Comparison of ENCODE assay signal across 29 cellular contexts in the genomic region with DNA sequence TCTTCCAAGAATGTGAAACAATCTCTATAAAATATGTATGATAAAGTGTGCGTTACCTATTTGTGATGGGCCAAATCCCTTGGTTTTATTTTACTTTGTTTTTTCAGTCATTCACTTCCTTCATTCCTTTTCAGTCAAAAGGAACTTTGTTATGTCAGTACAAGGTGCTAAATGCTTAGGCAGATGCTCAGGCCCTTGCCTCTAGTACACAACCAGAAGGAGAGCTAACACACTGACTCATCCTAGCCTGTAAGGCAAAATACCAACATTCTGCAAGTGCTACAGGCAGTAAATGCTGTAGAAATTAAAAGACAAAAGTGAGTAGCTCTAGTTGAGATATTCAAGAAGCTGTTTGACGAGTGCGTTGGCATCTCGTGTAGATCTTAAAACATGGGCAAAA. TPM values are rescaled to one million over a fixed set of nuclear protein-coding genes. Genes with fewer than 3 reads are reported as not detected.
DNase-seq lines count a peak whose midpoint lies in the region; ATAC-seq and FAIRE-seq lines count a peak whose summit lies in the region.
"Had no signal": no experiment of that assay in that cellular context is flagged by ENCODE, and none has a peak within 500 bp of the region (broad histone marks: within the 10 kb centered on the region; RNA-seq: fewer than 3 reads in every experiment).

No MANE protein-coding gene starts in this region.

- FAIRE-seq in colon (lab: Jason Lieb, UNC), result peak; percentile 80

- ATAC-seq in GM21825 (IDR thresholded peaks at IDR 0.05; ENCODE audit: unreplicated experiment), result no peak
- no peak for ATAC-seq in HG02798 (IDR thresholded peaks at IDR 0.05; ENCODE audit: poor library complexity, unreplicated experiment)
- ATAC-seq: gastrocnemius medialis; naive thymus-derived CD4-positive, alpha-beta T cell had no signal

- no peak overlapping the region for H2AFZ ChIP-seq in Karpas-422 (ENCODE audit: low read length)

- no peak overlapping the region for H3K9ac ChIP-seq in Karpas-422 (ENCODE audit: low read length)

- DNase-seq in ELR (ENCODE audit: low read depth), result peak; percentile 2
- DNase-seq in inferior parietal cortex (ENCODE audit: extremely low spot score), result peak; percentile 24
- DNase-seq in renal cortical epithelial cell (ENCODE audit: low read depth), result peak; percentile 39
- no peak for DNase-seq in Karpas-422
- DNase-seq: activated B cell treated with CpG ODN at 0.5 μM for 24 hours; activated CD4-positive, alpha-beta T cell treated with anti-CD3 and anti-CD28 coated beads, Interleukin-2, amount 50 U/mL, for 48 hours; activated CD8-positive, alpha-beta memory T cell treated with anti-CD3 and anti-CD28 coated beads, Interleukin-2, amount 50 U/mL, for 4 hours; activated naive CD4-positive, alpha-beta T cell treated with anti-CD3 and anti-CD28 coated beads, Interleukin-2, amount 50 U/mL, for 16 hours; CD4-positive, alpha-beta T cell; gastrocnemius medialis; MM.1S; naive thymus-derived CD4-positive, alpha-beta T cell; NCI-H1417; NCI-H2081; NCI-H345; NCI-H82; nucleus accumbens; retina; Right ventricle myocardium superior; stimulated activated CD4-positive, alpha-beta T cell treated with anti-CD3 and anti-CD28 coated beads, Interleukin-2, amount 100 ng/mL, for 24 hours; T1000; uterus had no signal

- no peaks in the 10 kb centered on the region for H3K9me3 ChIP-seq in Karpas-422 (ENCODE audit: low read length)
- H3K9me3 ChIP-seq: gastrocnemius medialis, suprapubic skin, uterus had no signal

- H3K36me3 ChIP-seq in Karpas-422 (ENCODE audit: insufficient read depth, low read length), result no peaks in the 10 kb centered on the region
- H3K36me3 ChIP-seq: gastrocnemius medialis, suprapubic skin, uterus had no signal

- H3K79me2 ChIP-seq in Karpas-422 (ENCODE audit: low read length), result no peaks in the 10 kb centered on the region

- H3K27ac ChIP-seq in Karpas-422 (ENCODE audit: low read length), result no peak overlapping the region
- H3K27ac ChIP-seq: dorsolateral prefrontal cortex, gastrocnemius medialis, suprapubic skin, uterus had no signal

- no peak overlapping the region for H3K4me2 ChIP-seq in Karpas-422 (ENCODE audit: low read depth, low read length, poor library complexity, severe bottlenecking)
- H3K4me2 ChIP-seq: smooth muscle cell had no signal

- no peaks in the 10 kb centered on the region for H3K4me1 ChIP-seq in Karpas-422 (ENCODE audit: low read length)
- H3K4me1 ChIP-seq: gastrocnemius medialis, suprapubic skin, uterus had no signal

- H4K20me1 ChIP-seq in Karpas-422 (ENCODE audit: insufficient read depth, low read depth, low read length), result no peaks in the 10 kb centered on the region

- H3K9me2 ChIP-seq in Karpas-422 (replicated peaks; ENCODE audit: insufficient read depth, low read length), result no peaks in the 10 kb centered on the region

- no peak overlapping the region for H3K4me3 ChIP-seq in Karpas-422 (ENCODE audit: low read length)
- H3K4me3 ChIP-seq: dorsolateral prefrontal cortex, gastrocnemius medialis, smooth muscle cell, suprapubic skin, uterus had no signal

- H3K27me3 ChIP-seq in Karpas-422 (ENCODE audit: low read length), result no peaks in the 10 kb centered on the region
- H3K27me3 ChIP-seq: dorsolateral prefrontal cortex, gastrocnemius medialis, suprapubic skin, uterus had no signal

RNA-seq across cellular contexts. Expression of gene TRPM6, which starts 49.4 kb away (rescaled TPM):
- 0.15 and 0.17 TPM in 2 replicates for total RNA-seq in renal cortical epithelial cell
- not detected in 2 replicates for total RNA-seq in Karpas-422 (2014; rRNA removed; shearing (Covaris generic); ENCODE audit: low replicate concordance)
- total RNA-seq: activated B cell treated with CpG ODN at 0.5 μM for 24 hours; CD4-positive, alpha-beta T cell; G401 had no signal
